Comparison of ENCODE assay signal across 9 cellular contexts in the genomic region with DNA sequence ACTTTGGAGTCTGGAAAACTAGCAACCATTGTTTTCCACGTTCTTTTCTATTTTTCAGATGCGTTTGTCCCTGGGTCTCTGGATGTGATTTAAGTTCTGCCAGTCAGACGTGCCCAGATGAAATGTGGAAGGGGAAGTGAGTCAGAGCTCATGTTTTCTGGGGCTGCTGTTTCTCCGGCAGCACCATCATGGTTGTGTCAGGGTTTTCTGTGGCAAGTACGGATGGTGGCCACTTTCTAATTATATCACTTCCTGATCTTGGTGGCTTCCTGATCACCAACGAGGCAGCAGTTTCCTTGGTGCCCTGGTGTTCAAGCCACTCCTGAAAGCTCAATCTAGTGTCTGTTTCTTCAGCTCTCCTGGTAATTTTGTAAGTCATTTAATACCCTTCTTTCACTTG. TPM values are rescaled to one million over a fixed set of nuclear protein-coding genes. Genes with fewer than 3 reads are reported as not detected.
DNase-seq lines count a peak whose midpoint lies in the region; ATAC-seq and TF ChIP-seq lines count a peak whose summit lies in the region.
"Had no signal": no experiment of that assay in that cellular context is flagged by ENCODE, and none has a peak within 500 bp of the region (broad histone marks: within the 10 kb centered on the region; RNA-seq: fewer than 3 reads in every experiment).

No MANE protein-coding gene starts in this region.

- WGBS in GM23248 (ENCODE audit: low coverage in 1 of 2, low lambda C conversion rate in 2 of 2, missing lambda C conversion rate in 2 of 2), 2 experiments, result 10 to 12% methylated on average over 6 of the region's 6 CpGs
- WGBS in neuronal stem cell (ENCODE audit: extremely low coverage in 2 of 2, insufficient read length in 2 of 2, insufficient replicate concordance in 1 of 2), 2 donors, result no CpG with 5 or more reads among the region's 6 CpGs

- H4K8ac ChIP-seq in neuronal stem cell (ENCODE audit: low read depth, low read length), result no peak overlapping the region

- no peak overlapping the region for H3K27ac Mint-ChIP-seq in glutamatergic neuron (ENCODE audit: unreplicated experiment)

- H3K79me1 ChIP-seq in neuronal stem cell (ENCODE audit: low read depth, low read length), result no peaks in the 10 kb centered on the region

- no peak overlapping the region for H2BK15ac ChIP-seq in neuronal stem cell (ENCODE audit: low read length)

- no peak overlapping the region for H3K18ac ChIP-seq in neuronal stem cell (ENCODE audit: low read length)

- H3K27me3 ChIP-seq in GM23248 (replicated peaks; ENCODE audit: insufficient read depth) (no peaks in the 10 kb centered on the region), colonic mucosa (no peaks in the 10 kb centered on the region), neuronal stem cell (ENCODE audit: control insufficient read depth in 3 of 3, insufficient read depth in 3 of 3, low read depth in 1 of 3, low read length in 3 of 3) (no peaks in the 10 kb centered on the region), PC-9 (ENCODE audit: insufficient read depth, low read depth) (peaks cover 59% of the 10 kb centered on the region)

- DNase-seq in GM23248, result peak; percentile 55
- peak; percentile 12 for DNase-seq in NAMALWA (ENCODE audit: low spot score)
- no peak for DNase-seq in colonic mucosa
- DNase-seq in neuronal stem cell (ENCODE audit: low spot score), result no peak
- DNase-seq in PC-9, result no peak
- DNase-seq in glutamatergic neuron, result no peak
- no peak for DNase-seq in NCI-H526 treated with DMSO at 0.1 percent for 48 hours (lab: John Stamatoyannopoulos, UW)

- peaks cover 4% of the 10 kb centered on the region for H3K27me3 Mint-ChIP-seq in glutamatergic neuron (ENCODE audit: unreplicated experiment)

- TF ChIP-seq CTCF in colonic mucosa (IDR thresholded peaks at IDR 0.05) (no peak), PC-9 (conservative IDR thresholded peaks at IDR 0.05) (no peak), glutamatergic neuron (IDR thresholded peaks at IDR 0.05; ENCODE audit: partially characterized antibody, unreplicated experiment) (no peak)

- in situ Hi-C loops in GM23248 (cut with MboI), result no loop called here

- H3K4me2 ChIP-seq in GM23248 (ENCODE audit: unreplicated experiment) (no peak overlapping the region), neuronal stem cell (ENCODE audit: insufficient read depth, low read length, poor library complexity, severe bottlenecking) (no peak overlapping the region), PC-9 (no peak overlapping the region)

- POLR2A ChIA-PET in PC-9 (lab: Charles Lee; ENCODE audit: unreplicated experiment), result no interaction called here

- ATAC-seq in GM18511 (IDR thresholded peaks at IDR 0.05; ENCODE audit: unreplicated experiment), result peak; percentile 83

- CTCF ChIA-PET in PC-9 (lab: Charles Lee), result no interaction called here

- peaks cover 9% of the 10 kb centered on the region; the same call in 1 of the 2 replicates for H3K4me1 ChIP-seq in GM23248 (ENCODE audit: insufficient read depth)
- H3K4me1 ChIP-seq in colonic mucosa, result no peaks in the 10 kb centered on the region
- H3K4me1 ChIP-seq in neuronal stem cell (ENCODE audit: control insufficient read depth in 2 of 2, insufficient read depth in 1 of 2, low read depth in 1 of 2, low read length in 2 of 2), result peaks cover 9 to 10% of the 10 kb centered on the region in 2 donors
- no peaks in the 10 kb centered on the region for H3K4me1 ChIP-seq in PC-9 (replicated peaks; ENCODE audit: insufficient read depth)

- H3K27ac ChIP-seq in GM23248 (no peak overlapping the region), colonic mucosa (peak overlapping the region; percentile 57), neuronal stem cell (replicated peaks; ENCODE audit: low read length) (no peak overlapping the region), PC-9 (no peak overlapping the region)

- H2BK12ac ChIP-seq in neuronal stem cell (ENCODE audit: low read length), result no peak overlapping the region

- intact Hi-C loops in colonic mucosa (cut with DNase I), result no loop called here
- intact Hi-C loops in PC-9 (cut with micrococcal nuclease; ENCODE audit: unreplicated experiment), result no loop called here

- H3K9me3 ChIP-seq in GM23248 (ENCODE audit: low read depth), result no peaks in the 10 kb centered on the region
- H3K9me3 ChIP-seq in colonic mucosa, result no peaks in the 10 kb centered on the region
- no peaks in the 10 kb centered on the region for H3K9me3 ChIP-seq in neuronal stem cell (replicated peaks in 1 of 2; ENCODE audit: control insufficient read depth in 2 of 2, insufficient read depth in 1 of 2, low read depth in 1 of 2, low read length in 2 of 2)
- no peaks in the 10 kb centered on the region for H3K9me3 ChIP-seq in PC-9 (ENCODE audit: insufficient read depth, low read depth)

- H3K79me2 ChIP-seq in GM23248 (ENCODE audit: insufficient read depth), result no peaks in the 10 kb centered on the region
- H3K79me2 ChIP-seq in PC-9 (ENCODE audit: low read depth), result no peaks in the 10 kb centered on the region

- H2AFZ ChIP-seq in GM23248, result peak overlapping the region; percentile 40
- no peak overlapping the region for H2AFZ ChIP-seq in neuronal stem cell (ENCODE audit: low read length)
- no peak overlapping the region for H2AFZ ChIP-seq in PC-9

- H3K23ac ChIP-seq in neuronal stem cell (ENCODE audit: low read depth, low read length, poor library complexity), result no peak overlapping the region

- H2BK5ac ChIP-seq in neuronal stem cell (ENCODE audit: low read length), result no peak overlapping the region

- H3K36me3 ChIP-seq in GM23248 (ENCODE audit: low read depth), result no peaks in the 10 kb centered on the region
- H3K36me3 ChIP-seq in colonic mucosa, result no peaks in the 10 kb centered on the region
- no peaks in the 10 kb centered on the region for H3K36me3 ChIP-seq in neuronal stem cell (replicated peaks in 1 of 2; ENCODE audit: control insufficient read depth in 2 of 2, insufficient read depth in 2 of 2, low read length in 2 of 2)
- no peaks in the 10 kb centered on the region for H3K36me3 ChIP-seq in PC-9 (ENCODE audit: low read depth)

- no peak overlapping the region for H3K4ac ChIP-seq in neuronal stem cell (ENCODE audit: low read length)

- H3K4me1 Mint-ChIP-seq in glutamatergic neuron (ENCODE audit: low read depth, unreplicated experiment), result peaks cover 32% of the 10 kb centered on the region

- no peak overlapping the region for H2BK120ac ChIP-seq in neuronal stem cell (ENCODE audit: low read depth, low read length)

- H3K9me2 ChIP-seq in GM23248 (ENCODE audit: insufficient read depth) (no peaks in the 10 kb centered on the region), PC-9 (ENCODE audit: insufficient read depth) (no peaks in the 10 kb centered on the region)

- no peaks in the 10 kb centered on the region for H3K36me3 Mint-ChIP-seq in glutamatergic neuron (ENCODE audit: unreplicated experiment)

- H2AK5ac ChIP-seq in neuronal stem cell (ENCODE audit: low read depth, low read length), result no peak overlapping the region

- H3K9ac ChIP-seq in GM23248 (no peak overlapping the region), colonic mucosa (ENCODE audit: low read depth in 2 of 2, low read length in 2 of 2) (peak overlapping the region in 1 of 2 donors; percentile 7), neuronal stem cell (ENCODE audit: low read depth, low read length, poor library complexity) (no peak overlapping the region)

- peaks cover 4% of the 10 kb centered on the region for H3K9me3 Mint-ChIP-seq in glutamatergic neuron (ENCODE audit: unreplicated experiment)
- H3K9me3 Mint-ChIP-seq: neural crest cell had no signal

- H4K91ac ChIP-seq in neuronal stem cell (ENCODE audit: low read depth, low read length, poor library complexity), result no peak overlapping the region

- H4K20me1 ChIP-seq in GM23248 (ENCODE audit: insufficient read depth) (no peaks in the 10 kb centered on the region), PC-9 (ENCODE audit: insufficient read depth) (no peaks in the 10 kb centered on the region)

- no peak overlapping the region for H3K4me3 Mint-ChIP-seq in glutamatergic neuron (ENCODE audit: unreplicated experiment)
- H3K4me3 Mint-ChIP-seq: neural crest cell had no signal

- BruUV-seq in PC-9 (replicated peaks; lab: Mats Ljungman, UMichigan), result no TSS peak

- H3K14ac ChIP-seq in neuronal stem cell (ENCODE audit: low read length), result peak overlapping the region; percentile 74

- H3F3A ChIP-seq in GM23248 (ENCODE audit: insufficient read depth) (peaks cover 4% of the 10 kb centered on the region; the same call in 1 of the 2 replicates), PC-9 (ENCODE audit: insufficient read depth, low read depth) (no peaks in the 10 kb centered on the region)

- H3K4me3 ChIP-seq in GM23248, result peak overlapping the region; percentile 3; the same call in 1 of the 2 replicates
- no peak overlapping the region for H3K4me3 ChIP-seq in colonic mucosa
- no peak overlapping the region for H3K4me3 ChIP-seq in neuronal stem cell (ENCODE audit: low read length in 2 of 2)
- no peak overlapping the region for H3K4me3 ChIP-seq in PC-9

RNA-seq across cellular contexts. Expression of a gene that starts 31.4 kb away (rescaled TPM):
- not detected in 2 replicates for total RNA-seq in GM23248 (2014; rRNA removed; shearing (Covaris generic))
- polyA plus RNA-seq in GM23248 (2016; fragmentation: Nextera tagmentation; extraction: Ambion mirVana), result not detected in 2 replicates
- total RNA-seq in colonic mucosa, result 1 to 10 TPM; 3.7 to 4.9 TPM
- 1.5 TPM for polyA plus RNA-seq in neuronal stem cell (2013, experiment 1 of 2)
- polyA plus RNA-seq in neuronal stem cell (2013, experiment 2 of 2), result 1.2 TPM
- total RNA-seq in PC-9 (2021), result 0.55 TPM in 1 of 2 replicates, not detected in the other
- total RNA-seq in glutamatergic neuron (ENCODE audit: unreplicated experiment), result 13.1 TPM

Comparison
In these comparisons a context has a peak if more than half of its experiments do, and no peak if none do; other contexts are left out.
1. DNase-seq: peak in GM23248 (single experiment) and NAMALWA (single experiment); none in colonic mucosa (single experiment), neuronal stem cell (single experiment), PC-9 (0 of 2), glutamatergic neuron (single experiment) and NCI-H526 treated with DMSO at 0.1 percent for 48 hours (single experiment).